ENCODE assay signal across 19 cellular contexts in the genomic region with DNA sequence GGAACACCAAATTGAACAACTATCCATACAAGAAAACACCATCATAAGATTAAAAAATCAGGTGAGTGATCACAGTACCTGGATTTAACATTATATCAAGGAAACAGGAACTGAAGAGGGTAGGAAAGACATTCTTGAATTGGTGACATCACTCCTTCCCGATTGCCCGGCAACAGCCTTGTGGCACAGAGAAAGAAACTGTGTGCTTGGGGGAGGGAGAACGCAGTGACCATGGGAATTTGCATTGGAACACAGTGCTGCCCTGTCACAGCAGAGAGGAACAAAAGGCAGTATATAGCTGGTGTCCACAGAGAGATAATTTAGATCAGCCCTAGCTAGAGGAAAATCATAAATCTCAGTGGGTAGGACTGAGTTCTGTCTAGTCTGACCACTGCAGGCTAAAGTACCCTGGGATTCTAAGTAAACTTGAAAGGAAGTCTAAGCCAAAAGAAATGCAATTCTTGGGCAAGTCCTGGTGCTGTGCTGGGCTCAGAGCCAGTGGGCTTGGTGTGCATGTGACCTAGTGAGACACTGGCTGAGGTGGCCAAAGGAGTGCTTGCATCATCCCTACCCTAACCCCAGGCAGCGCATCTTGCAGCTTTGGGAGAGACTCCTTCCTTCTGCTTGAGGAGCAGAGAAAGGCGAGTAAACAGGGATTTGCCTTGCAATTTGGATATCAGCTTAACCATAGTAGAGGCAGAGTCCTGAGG.
DNase-seq lines count a peak whose midpoint lies in the region; ATAC-seq and TF ChIP-seq lines count a peak whose summit lies in the region.
"Had no signal": no experiment of that assay in that cellular context is flagged by ENCODE, and none has a peak within 500 bp of the region (broad histone marks: within the 10 kb centered on the region; RNA-seq: fewer than 3 reads in every experiment).

No MANE protein-coding gene starts in this region.

- H3K27me3 Mint-ChIP-seq in endodermal cell (ENCODE audit: insufficient read depth), result no peaks in the 10 kb centered on the region

- intact Hi-C loops in PC-3 (cut with micrococcal nuclease) (no loop called here), colonic mucosa (cut with DNase I) (no loop called here), left ventricle myocardium inferior (cut with micrococcal nuclease) (no loop called here)

- H3K9me3 Mint-ChIP-seq in endodermal cell, result peaks cover 13% of the 10 kb centered on the region

- H3F3A ChIP-seq in PC-3 (ENCODE audit: low read length, unreplicated experiment), result no peaks in the 10 kb centered on the region

- WGBS in endodermal cell (ENCODE audit: insufficient coverage in 1 of 2, insufficient read length in 1 of 2), 2 experiments, result 92 to 93% methylated on average over 5 of the region's 5 CpGs
- no CpG with 5 or more reads among the region's 5 CpGs for WGBS in trophoblast cell (ENCODE audit: extremely low coverage, insufficient coverage, insufficient read length)

- no peak overlapping the region for H4K8ac ChIP-seq in trophoblast cell (ENCODE audit: low read depth, low read length)

- H3K4me3 ChIP-seq in PC-3 (ENCODE audit: low read length) (no peak overlapping the region), endodermal cell (ENCODE audit: low read length) (no peak overlapping the region), neuron (ENCODE audit: low read length) (no peak overlapping the region), colonic mucosa (no peak overlapping the region), trophoblast cell (ENCODE audit: low read depth, low read length) (no peak overlapping the region), left ventricle myocardium inferior (no peak overlapping the region)
- H3K4me3 ChIP-seq: ascending aorta, HAP-1, skin epidermis, upper lobe of left lung had no signal

- H2BK5ac ChIP-seq in trophoblast cell (ENCODE audit: low read depth, low read length, poor library complexity), result no peak overlapping the region

- no peaks in the 10 kb centered on the region for H3K4me1 ChIP-seq in PC-3 (ENCODE audit: insufficient read depth, low read length)
- no peaks in the 10 kb centered on the region for H3K4me1 ChIP-seq in endodermal cell (ENCODE audit: control insufficient read depth, insufficient read depth, low read length)
- H3K4me1 ChIP-seq in neuron (ENCODE audit: insufficient read depth, low read length), result peaks cover 6% of the 10 kb centered on the region
- no peaks in the 10 kb centered on the region for H3K4me1 ChIP-seq in colonic mucosa
- peaks cover 0 to 1% of the 10 kb centered on the region in 2 experiments for H3K4me1 ChIP-seq in trophoblast cell (ENCODE audit: control insufficient read depth in 1 of 2, insufficient read depth in 2 of 2, low read length in 2 of 2)
- H3K4me1 ChIP-seq in left ventricle myocardium inferior, result no peaks in the 10 kb centered on the region
- H3K4me1 ChIP-seq: ascending aorta, HAP-1, upper lobe of left lung had no signal

- H3K9me3 ChIP-seq in PC-3 (ENCODE audit: low read length), result no peaks in the 10 kb centered on the region
- H3K9me3 ChIP-seq in endodermal cell (ENCODE audit: control insufficient read depth, low read length), result peaks cover 6% of the 10 kb centered on the region
- H3K9me3 ChIP-seq in neuron (ENCODE audit: low read length), result no peaks in the 10 kb centered on the region
- H3K9me3 ChIP-seq in colonic mucosa, result no peaks in the 10 kb centered on the region
- no peaks in the 10 kb centered on the region for H3K9me3 ChIP-seq in trophoblast cell (ENCODE audit: insufficient read depth, low read depth, low read length)
- peaks cover 29% of the 10 kb centered on the region for H3K9me3 ChIP-seq in left ventricle myocardium inferior (replicated peaks)
- H3K9me3 ChIP-seq: HAP-1, neutrophil had no signal

- TF ChIP-seq CTCF in PC-3 (conservative IDR thresholded peaks at IDR 0.05; ENCODE audit: low read depth, low read length) (no peak), endodermal cell (conservative IDR thresholded peaks at IDR 0.05) (no peak), colonic mucosa (IDR thresholded peaks at IDR 0.05) (no peak), left ventricle myocardium inferior (IDR thresholded peaks at IDR 0.05; ENCODE audit: borderline replicate concordance) (no peak)

- no peaks in the 10 kb centered on the region for H3K4me1 Mint-ChIP-seq in endodermal cell

- no peak overlapping the region for H3K27ac Mint-ChIP-seq in endodermal cell

- H4K20me1 ChIP-seq in PC-3 (ENCODE audit: low read length), result no peaks in the 10 kb centered on the region

- H3K18ac ChIP-seq in trophoblast cell (ENCODE audit: low read length), result no peak overlapping the region

- H3K36me3 Mint-ChIP-seq in endodermal cell (ENCODE audit: low read depth), result no peaks in the 10 kb centered on the region

- BruUV-seq in PC-3 (replicated peaks; lab: Mats Ljungman, UMichigan), result no TSS peak

- H3K79me1 ChIP-seq in trophoblast cell (ENCODE audit: low read length), result no peaks in the 10 kb centered on the region

- H3K23ac ChIP-seq in trophoblast cell (ENCODE audit: low read length), result no peak overlapping the region

- ATAC-seq in PC-3 (no peak), HG03520 (IDR thresholded peaks at IDR 0.05; ENCODE audit: unreplicated experiment) (no peak)

- H4K91ac ChIP-seq in trophoblast cell (ENCODE audit: low read depth, low read length), result no peak overlapping the region

- no peak overlapping the region for H3K9ac ChIP-seq in PC-3 (ENCODE audit: low read length)
- H3K9ac ChIP-seq in endodermal cell (ENCODE audit: extremely low read depth, low read length, poor library complexity, severe bottlenecking), result no peak overlapping the region
- H3K9ac ChIP-seq in colonic mucosa (ENCODE audit: low read depth in 2 of 2, low read length in 2 of 2), result no peak overlapping the region
- no peak overlapping the region for H3K9ac ChIP-seq in trophoblast cell (ENCODE audit: low read length)

- H2AFZ ChIP-seq in PC-3 (ENCODE audit: low read length), result no peak overlapping the region
- peak overlapping the region; percentile 13 for H2AFZ ChIP-seq in neuron (ENCODE audit: low read depth, low read length)
- H2AFZ ChIP-seq in trophoblast cell (ENCODE audit: insufficient read depth, low read length, poor library complexity), result no peak overlapping the region

- H3K9me2 ChIP-seq in PC-3 (replicated peaks; ENCODE audit: low read length), result no peaks in the 10 kb centered on the region

- H3K4me3 Mint-ChIP-seq in endodermal cell, result no peak overlapping the region

- H2AK5ac ChIP-seq in trophoblast cell (ENCODE audit: low read length), result no peak overlapping the region

- H2BK12ac ChIP-seq in trophoblast cell (ENCODE audit: low read length), result no peak overlapping the region

- H3K79me2 ChIP-seq in PC-3 (ENCODE audit: low read length) (no peaks in the 10 kb centered on the region), trophoblast cell (ENCODE audit: control insufficient read depth, insufficient read depth, low read length, poor library complexity) (no peaks in the 10 kb centered on the region)

- no peak overlapping the region for H3K27ac ChIP-seq in PC-3 (ENCODE audit: low read length)
- H3K27ac ChIP-seq in endodermal cell (ENCODE audit: low read depth, low read length), result peak overlapping the region; percentile 38
- H3K27ac ChIP-seq in colonic mucosa, result no peak overlapping the region
- no peak overlapping the region for H3K27ac ChIP-seq in trophoblast cell (ENCODE audit: low read depth, low read length)
- no peak overlapping the region for H3K27ac ChIP-seq in left ventricle myocardium inferior (replicated peaks)
- H3K27ac ChIP-seq: ascending aorta, neutrophil, skin epidermis, upper lobe of left lung had no signal

- POLR2A ChIA-PET in PC-3 (lab: Charles Lee; ENCODE audit: unreplicated experiment), result no interaction called here

- DNase-seq in EL (peak; percentile 55), PC-3 (peak; percentile 18), endodermal cell (no peak), colonic mucosa (no peak), trophoblast cell (no peak), left ventricle myocardium inferior (no peak)
- DNase-seq: activated CD8-positive, alpha-beta memory T cell treated with anti-CD3 and anti-CD28 coated beads for 24 hours; foreskin melanocyte; KBM-7; mammary epithelial cell; NCI-H1417 treated with DMSO at 0.1 percent for 48 hours; NCI-H345; upper lobe of left lung had no signal

- CTCF ChIA-PET in PC-3 (lab: Charles Lee), result no interaction called here

- H3K27me3 ChIP-seq in PC-3 (ENCODE audit: low read length), result no peaks in the 10 kb centered on the region
- H3K27me3 ChIP-seq in endodermal cell (ENCODE audit: control insufficient read depth, insufficient read depth, low read length, poor library complexity, severe bottlenecking), result no peaks in the 10 kb centered on the region
- no peaks in the 10 kb centered on the region for H3K27me3 ChIP-seq in neuron (ENCODE audit: insufficient read depth, low read length)
- no peaks in the 10 kb centered on the region for H3K27me3 ChIP-seq in colonic mucosa
- H3K27me3 ChIP-seq in trophoblast cell (ENCODE audit: insufficient read depth, low read length), result no peaks in the 10 kb centered on the region
- H3K27me3 ChIP-seq in left ventricle myocardium inferior (ENCODE audit: low read depth), result no peaks in the 10 kb centered on the region
- H3K27me3 ChIP-seq: ascending aorta, neutrophil, upper lobe of left lung had no signal

- H3K36me3 ChIP-seq in PC-3 (ENCODE audit: low read depth, low read length) (no peaks in the 10 kb centered on the region), endodermal cell (ENCODE audit: control insufficient read depth, insufficient read depth, low read length) (no peaks in the 10 kb centered on the region), neuron (ENCODE audit: insufficient read depth, low read length) (no peaks in the 10 kb centered on the region), colonic mucosa (no peaks in the 10 kb centered on the region), trophoblast cell (ENCODE audit: control insufficient read depth in 1 of 2, insufficient read depth in 2 of 2, low read length in 2 of 2) (no peaks in the 10 kb centered on the region), left ventricle myocardium inferior (no peaks in the 10 kb centered on the region)
- H3K36me3 ChIP-seq: ascending aorta, HAP-1, neutrophil, upper lobe of left lung had no signal

- no peak overlapping the region for H2BK120ac ChIP-seq in trophoblast cell (ENCODE audit: insufficient read depth, low read length, poor library complexity)

- H4K12ac ChIP-seq in trophoblast cell (ENCODE audit: low read depth, low read length), result no peak overlapping the region

- no peak overlapping the region for H3K4ac ChIP-seq in trophoblast cell (ENCODE audit: low read depth, low read length)

- no peak overlapping the region for H3K14ac ChIP-seq in trophoblast cell (ENCODE audit: low read length)

- H3K4me2 ChIP-seq in PC-3 (ENCODE audit: low read length), result no peak overlapping the region
- H3K4me2 ChIP-seq in trophoblast cell (ENCODE audit: low read length), result no peak overlapping the region

Comparison
In these comparisons a context has a peak if more than half of its experiments do, and no peak if none do; other contexts are left out.
1. DNase-seq: peak in EL (single experiment) and PC-3 (single experiment); none in endodermal cell (single experiment), colonic mucosa (single experiment), trophoblast cell (0 of 2) and left ventricle myocardium inferior (single experiment).